In the genomic region with DNA sequence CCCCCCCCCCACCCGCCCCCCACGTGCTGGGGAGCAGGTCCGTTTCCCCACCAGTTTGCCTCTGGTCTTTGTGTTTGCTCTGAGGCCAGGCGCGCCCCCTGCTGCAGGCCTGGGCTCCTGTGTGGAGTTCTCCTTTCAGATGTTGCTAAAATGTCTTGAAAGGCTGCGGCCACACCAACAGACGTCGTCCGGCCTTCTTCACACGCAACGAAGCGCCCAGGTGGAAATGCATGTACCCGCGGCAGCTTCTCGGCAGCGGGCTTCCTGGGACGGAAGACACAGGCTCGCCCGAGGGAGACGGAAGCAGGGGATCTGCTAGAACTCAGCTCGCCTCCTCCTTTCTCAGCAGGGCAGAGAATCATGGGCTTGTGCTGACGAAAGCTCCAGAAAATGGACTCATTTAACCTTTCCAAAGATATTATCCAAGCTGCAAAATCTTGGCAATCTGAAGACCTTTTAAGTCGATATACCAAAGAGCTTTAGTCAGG, we compare ENCODE assay signal across 1 cellular context.
TF ChIP-seq lines count a peak whose summit lies in the region.

No MANE protein-coding gene starts in this region.

TF ChIP-seq in GM12878, 131 proteins besides CTCF, POLR2A, EP300 and RAD21 (continued from another document):
- TF ChIP-seq, protein P1, sequence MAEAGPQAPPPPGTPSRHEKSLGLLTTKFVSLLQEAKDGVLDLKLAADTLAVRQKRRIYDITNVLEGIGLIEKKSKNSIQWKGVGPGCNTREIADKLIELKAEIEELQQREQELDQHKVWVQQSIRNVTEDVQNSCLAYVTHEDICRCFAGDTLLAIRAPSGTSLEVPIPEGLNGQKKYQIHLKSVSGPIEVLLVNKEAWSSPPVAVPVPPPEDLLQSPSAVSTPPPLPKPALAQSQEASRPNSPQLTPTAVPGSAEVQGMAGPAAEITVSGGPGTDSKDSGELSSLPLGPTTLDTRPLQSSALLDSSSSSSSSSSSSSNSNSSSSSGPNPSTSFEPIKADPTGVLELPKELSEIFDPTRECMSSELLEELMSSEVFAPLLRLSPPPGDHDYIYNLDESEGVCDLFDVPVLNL (IDR thresholded peaks at IDR 0.05; ENCODE audit: low read depth, low read length), result no peak
- TF ChIP-seq NR2C2 (IDR thresholded peaks at IDR 0.05; ENCODE audit: borderline replicate concordance, control insufficient read depth, insufficient read length, low read depth) (no peak), ESRRA (IDR thresholded peaks at IDR 0.05; ENCODE audit: low read length) (no peak), SMC3 (IDR thresholded peaks at IDR 0.05; ENCODE audit: borderline replicate concordance, low read length) (peak; percentile 59; the same call in 1 of the 2 replicates), SREBF1 (IDR thresholded peaks at IDR 0.05; ENCODE audit: low read length) (no peak), PAX5 (IDR thresholded peaks at IDR 0.05; ENCODE audit: borderline replicate concordance, low read depth, low read length) (0 out of 2 replicates have a peak, but pooled peaks have one; percentile 26), SMARCA5 (IDR thresholded peaks at IDR 0.05) (no peak), SRF (IDR thresholded peaks at IDR 0.05; ENCODE audit: low read depth in 2 of 2, low read length in 2 of 2) (no peak), CHD1 (IDR thresholded peaks at IDR 0.05; ENCODE audit: low read depth, low read length) (no peak), RB1 (IDR thresholded peaks at IDR 0.05; ENCODE audit: borderline replicate concordance) (no peak), TCF3 (IDR thresholded peaks at IDR 0.05; ENCODE audit: borderline replicate concordance, insufficient read depth, low read depth, low read length) (0 out of 2 replicates have a peak, but pooled peaks have one; percentile 24), MYC (IDR thresholded peaks at IDR 0.05; ENCODE audit: insufficient read depth, insufficient read length, insufficient replicate concordance, low read length, severe bottlenecking) (no peak), MTA2 (IDR thresholded peaks at IDR 0.05; ENCODE audit: low read depth) (no peak), MYB (IDR thresholded peaks at IDR 0.05; ENCODE audit: borderline replicate concordance, low read depth, low read length) (no peak), NRF1 (conservative IDR thresholded peaks at IDR 0.05; ENCODE audit: low read depth, low read length) (no peak), MXI1 (IDR thresholded peaks at IDR 0.05; ENCODE audit: low read depth, low read length) (no peak), IKZF2 (IDR thresholded peaks at IDR 0.05) (no peak), ZZZ3 (IDR thresholded peaks at IDR 0.05; ENCODE audit: control insufficient read depth, insufficient read length, low read depth) (no peak), MEF2B (IDR thresholded peaks at IDR 0.05; ENCODE audit: partially characterized antibody, poor library complexity, severe bottlenecking) (no peak), FOS (IDR thresholded peaks at IDR 0.05; ENCODE audit: borderline replicate concordance, extremely low read depth, insufficient read length) (no peak), MTA3 (IDR thresholded peaks at IDR 0.05; ENCODE audit: borderline replicate concordance, low read length) (no peak), ZNF622 (IDR thresholded peaks at IDR 0.05) (no peak), TBL1XR1 (IDR thresholded peaks at IDR 0.05; ENCODE audit: low read depth, low read length) (no peak)
- TF ChIP-seq, protein P2, sequence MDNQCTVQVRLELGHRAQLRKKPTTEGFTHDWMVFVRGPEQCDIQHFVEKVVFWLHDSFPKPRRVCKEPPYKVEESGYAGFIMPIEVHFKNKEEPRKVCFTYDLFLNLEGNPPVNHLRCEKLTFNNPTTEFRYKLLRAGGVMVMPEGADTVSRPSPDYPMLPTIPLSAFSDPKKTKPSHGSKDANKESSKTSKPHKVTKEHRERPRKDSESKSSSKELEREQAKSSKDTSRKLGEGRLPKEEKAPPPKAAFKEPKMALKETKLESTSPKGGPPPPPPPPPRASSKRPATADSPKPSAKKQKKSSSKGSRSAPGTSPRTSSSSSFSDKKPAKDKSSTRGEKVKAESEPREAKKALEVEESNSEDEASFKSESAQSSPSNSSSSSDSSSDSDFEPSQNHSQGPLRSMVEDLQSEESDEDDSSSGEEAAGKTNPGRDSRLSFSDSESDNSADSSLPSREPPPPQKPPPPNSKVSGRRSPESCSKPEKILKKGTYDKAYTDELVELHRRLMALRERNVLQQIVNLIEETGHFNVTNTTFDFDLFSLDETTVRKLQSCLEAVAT (IDR thresholded peaks at IDR 0.05), result no peak
- TF ChIP-seq, protein P3, sequence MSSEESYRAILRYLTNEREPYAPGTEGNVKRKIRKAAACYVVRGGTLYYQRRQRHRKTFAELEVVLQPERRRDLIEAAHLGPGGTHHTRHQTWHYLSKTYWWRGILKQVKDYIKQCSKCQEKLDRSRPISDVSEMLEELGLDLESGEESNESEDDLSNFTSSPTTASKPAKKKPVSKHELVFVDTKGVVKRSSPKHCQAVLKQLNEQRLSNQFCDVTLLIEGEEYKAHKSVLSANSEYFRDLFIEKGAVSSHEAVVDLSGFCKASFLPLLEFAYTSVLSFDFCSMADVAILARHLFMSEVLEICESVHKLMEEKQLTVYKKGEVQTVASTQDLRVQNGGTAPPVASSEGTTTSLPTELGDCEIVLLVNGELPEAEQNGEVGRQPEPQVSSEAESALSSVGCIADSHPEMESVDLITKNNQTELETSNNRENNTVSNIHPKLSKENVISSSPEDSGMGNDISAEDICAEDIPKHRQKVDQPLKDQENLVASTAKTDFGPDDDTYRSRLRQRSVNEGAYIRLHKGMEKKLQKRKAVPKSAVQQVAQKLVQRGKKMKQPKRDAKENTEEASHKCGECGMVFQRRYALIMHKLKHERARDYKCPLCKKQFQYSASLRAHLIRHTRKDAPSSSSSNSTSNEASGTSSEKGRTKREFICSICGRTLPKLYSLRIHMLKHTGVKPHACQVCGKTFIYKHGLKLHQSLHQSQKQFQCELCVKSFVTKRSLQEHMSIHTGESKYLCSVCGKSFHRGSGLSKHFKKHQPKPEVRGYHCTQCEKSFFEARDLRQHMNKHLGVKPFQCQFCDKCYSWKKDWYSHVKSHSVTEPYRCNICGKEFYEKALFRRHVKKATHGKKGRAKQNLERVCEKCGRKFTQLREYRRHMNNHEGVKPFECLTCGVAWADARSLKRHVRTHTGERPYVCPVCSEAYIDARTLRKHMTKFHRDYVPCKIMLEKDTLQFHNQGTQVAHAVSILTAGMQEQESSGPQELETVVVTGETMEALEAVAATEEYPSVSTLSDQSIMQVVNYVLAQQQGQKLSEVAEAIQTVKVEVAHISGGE (CRISPR knock-in tag; IDR thresholded peaks at IDR 0.05), result no peak
- TF ChIP-seq, protein P4, sequence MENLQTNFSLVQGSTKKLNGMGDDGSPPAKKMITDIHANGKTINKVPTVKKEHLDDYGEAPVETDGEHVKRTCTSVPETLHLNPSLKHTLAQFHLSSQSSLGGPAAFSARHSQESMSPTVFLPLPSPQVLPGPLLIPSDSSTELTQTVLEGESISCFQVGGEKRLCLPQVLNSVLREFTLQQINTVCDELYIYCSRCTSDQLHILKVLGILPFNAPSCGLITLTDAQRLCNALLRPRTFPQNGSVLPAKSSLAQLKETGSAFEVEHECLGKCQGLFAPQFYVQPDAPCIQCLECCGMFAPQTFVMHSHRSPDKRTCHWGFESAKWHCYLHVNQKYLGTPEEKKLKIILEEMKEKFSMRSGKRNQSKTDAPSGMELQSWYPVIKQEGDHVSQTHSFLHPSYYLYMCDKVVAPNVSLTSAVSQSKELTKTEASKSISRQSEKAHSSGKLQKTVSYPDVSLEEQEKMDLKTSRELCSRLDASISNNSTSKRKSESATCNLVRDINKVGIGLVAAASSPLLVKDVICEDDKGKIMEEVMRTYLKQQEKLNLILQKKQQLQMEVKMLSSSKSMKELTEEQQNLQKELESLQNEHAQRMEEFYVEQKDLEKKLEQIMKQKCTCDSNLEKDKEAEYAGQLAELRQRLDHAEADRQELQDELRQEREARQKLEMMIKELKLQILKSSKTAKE (IDR thresholded peaks at IDR 0.05; ENCODE audit: low read depth, poor library complexity, severe bottlenecking), result no peak
- TF ChIP-seq, protein P5, sequence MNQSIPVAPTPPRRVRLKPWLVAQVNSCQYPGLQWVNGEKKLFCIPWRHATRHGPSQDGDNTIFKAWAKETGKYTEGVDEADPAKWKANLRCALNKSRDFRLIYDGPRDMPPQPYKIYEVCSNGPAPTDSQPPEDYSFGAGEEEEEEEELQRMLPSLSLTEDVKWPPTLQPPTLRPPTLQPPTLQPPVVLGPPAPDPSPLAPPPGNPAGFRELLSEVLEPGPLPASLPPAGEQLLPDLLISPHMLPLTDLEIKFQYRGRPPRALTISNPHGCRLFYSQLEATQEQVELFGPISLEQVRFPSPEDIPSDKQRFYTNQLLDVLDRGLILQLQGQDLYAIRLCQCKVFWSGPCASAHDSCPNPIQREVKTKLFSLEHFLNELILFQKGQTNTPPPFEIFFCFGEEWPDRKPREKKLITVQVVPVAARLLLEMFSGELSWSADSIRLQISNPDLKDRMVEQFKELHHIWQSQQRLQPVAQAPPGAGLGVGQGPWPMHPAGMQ (IDR thresholded peaks at IDR 0.05; ENCODE audit: borderline replicate concordance), result no peak
- TF ChIP-seq, protein P6, sequence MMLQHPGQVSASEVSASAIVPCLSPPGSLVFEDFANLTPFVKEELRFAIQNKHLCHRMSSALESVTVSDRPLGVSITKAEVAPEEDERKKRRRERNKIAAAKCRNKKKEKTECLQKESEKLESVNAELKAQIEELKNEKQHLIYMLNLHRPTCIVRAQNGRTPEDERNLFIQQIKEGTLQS (IDR thresholded peaks at IDR 0.05; ENCODE audit: borderline replicate concordance, extremely low read depth, low read depth, low read length), result no peak
- TF ChIP-seq, protein P7, sequence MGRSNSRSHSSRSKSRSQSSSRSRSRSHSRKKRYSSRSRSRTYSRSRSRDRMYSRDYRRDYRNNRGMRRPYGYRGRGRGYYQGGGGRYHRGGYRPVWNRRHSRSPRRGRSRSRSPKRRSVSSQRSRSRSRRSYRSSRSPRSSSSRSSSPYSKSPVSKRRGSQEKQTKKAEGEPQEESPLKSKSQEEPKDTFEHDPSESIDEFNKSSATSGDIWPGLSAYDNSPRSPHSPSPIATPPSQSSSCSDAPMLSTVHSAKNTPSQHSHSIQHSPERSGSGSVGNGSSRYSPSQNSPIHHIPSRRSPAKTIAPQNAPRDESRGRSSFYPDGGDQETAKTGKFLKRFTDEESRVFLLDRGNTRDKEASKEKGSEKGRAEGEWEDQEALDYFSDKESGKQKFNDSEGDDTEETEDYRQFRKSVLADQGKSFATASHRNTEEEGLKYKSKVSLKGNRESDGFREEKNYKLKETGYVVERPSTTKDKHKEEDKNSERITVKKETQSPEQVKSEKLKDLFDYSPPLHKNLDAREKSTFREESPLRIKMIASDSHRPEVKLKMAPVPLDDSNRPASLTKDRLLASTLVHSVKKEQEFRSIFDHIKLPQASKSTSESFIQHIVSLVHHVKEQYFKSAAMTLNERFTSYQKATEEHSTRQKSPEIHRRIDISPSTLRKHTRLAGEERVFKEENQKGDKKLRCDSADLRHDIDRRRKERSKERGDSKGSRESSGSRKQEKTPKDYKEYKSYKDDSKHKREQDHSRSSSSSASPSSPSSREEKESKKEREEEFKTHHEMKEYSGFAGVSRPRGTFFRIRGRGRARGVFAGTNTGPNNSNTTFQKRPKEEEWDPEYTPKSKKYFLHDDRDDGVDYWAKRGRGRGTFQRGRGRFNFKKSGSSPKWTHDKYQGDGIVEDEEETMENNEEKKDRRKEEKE (IDR thresholded peaks at IDR 0.05), result no peak
- TF ChIP-seq, protein P8, sequence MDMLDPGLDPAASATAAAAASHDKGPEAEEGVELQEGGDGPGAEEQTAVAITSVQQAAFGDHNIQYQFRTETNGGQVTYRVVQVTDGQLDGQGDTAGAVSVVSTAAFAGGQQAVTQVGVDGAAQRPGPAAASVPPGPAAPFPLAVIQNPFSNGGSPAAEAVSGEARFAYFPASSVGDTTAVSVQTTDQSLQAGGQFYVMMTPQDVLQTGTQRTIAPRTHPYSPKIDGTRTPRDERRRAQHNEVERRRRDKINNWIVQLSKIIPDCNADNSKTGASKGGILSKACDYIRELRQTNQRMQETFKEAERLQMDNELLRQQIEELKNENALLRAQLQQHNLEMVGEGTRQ (IDR thresholded peaks at IDR 0.05; ENCODE audit: borderline replicate concordance, low read depth, low read length), result no peak
- TF ChIP-seq, protein P9, sequence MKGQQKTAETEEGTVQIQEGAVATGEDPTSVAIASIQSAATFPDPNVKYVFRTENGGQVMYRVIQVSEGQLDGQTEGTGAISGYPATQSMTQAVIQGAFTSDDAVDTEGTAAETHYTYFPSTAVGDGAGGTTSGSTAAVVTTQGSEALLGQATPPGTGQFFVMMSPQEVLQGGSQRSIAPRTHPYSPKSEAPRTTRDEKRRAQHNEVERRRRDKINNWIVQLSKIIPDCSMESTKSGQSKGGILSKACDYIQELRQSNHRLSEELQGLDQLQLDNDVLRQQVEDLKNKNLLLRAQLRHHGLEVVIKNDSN (IDR thresholded peaks at IDR 0.05; ENCODE audit: borderline replicate concordance, extremely low read length, insufficient read depth, low read depth, low read length), result no peak
